In the genomic region with DNA sequence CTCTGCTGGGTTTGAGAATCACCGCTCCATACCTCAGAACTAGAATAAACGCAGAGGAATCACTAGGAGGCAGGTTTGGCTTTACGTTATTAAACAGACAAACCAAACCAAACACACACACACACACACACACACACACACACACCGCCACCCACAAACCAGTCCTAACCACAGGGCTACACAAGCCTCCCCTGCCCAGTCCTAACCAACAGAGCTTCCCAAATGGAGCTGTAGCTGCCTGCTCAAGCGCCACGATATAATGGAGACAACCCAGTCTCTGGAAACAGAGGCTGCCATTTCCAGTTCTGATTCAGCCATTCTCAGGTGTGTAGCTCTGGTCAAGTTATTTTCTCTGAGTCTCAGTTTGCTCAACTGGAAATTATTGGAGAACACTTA, we compare ENCODE assay signal across 28 cellular contexts.
"Had no signal": no experiment of that assay in that cellular context is flagged by ENCODE, and none has a peak within 500 bp of the region (broad histone marks: within the 10 kb centered on the region; RNA-seq: fewer than 3 reads in every experiment).

No MANE protein-coding gene starts in this region.

- H3K36me3 ChIP-seq: breast epithelium, Peyer's patch, SJCRH30 had no signal

- H3K27ac Mint-ChIP-seq: activated CD8-positive, alpha-beta T cell treated with anti-CD3 and anti-CD28 coated beads, Interleukin-2, amount 10 ng/mL, durations not matched to agents 7 days and 5 days; activated naive CD4-positive, alpha-beta T cell treated with anti-CD3 and anti-CD28 coated beads, Interleukin-2, amount 50 U/mL, for 24 hours; activated T-helper 1 cell treated with anti-CD3 and anti-CD28 coated beads, Interleukin-12 subunit alpha, Interleukin-12 subunit beta, Interleukin-2, Interleukin-4 antibody, amounts not matched to agents 30 ng/mL and 10 ng/mL and 1 ng/mL, durations not matched to agents 14 hours and 24 hours and 36 hours; T-helper 1 cell treated with Interleukin-12 subunit alpha and Interleukin-12 subunit beta and Interleukin-4 antibody, amounts not matched to agents 30 μg/mL and 1 μg/mL, for 36 hours; WTC11 had no signal

- H3K9me3 Mint-ChIP-seq: activated naive CD4-positive, alpha-beta T cell treated with anti-CD3 and anti-CD28 coated beads, Interleukin-2, amount 50 U/mL, for 24 hours; activated T-helper 1 cell treated with anti-CD3 and anti-CD28 coated beads, Interleukin-12 subunit alpha, Interleukin-12 subunit beta, Interleukin-2, Interleukin-4 antibody, amounts not matched to agents 30 ng/mL and 10 ng/mL and 1 ng/mL, durations not matched to agents 14 hours and 24 hours and 36 hours; T-helper 1 cell treated with Interleukin-12 subunit alpha and Interleukin-12 subunit beta and Interleukin-4 antibody, amounts not matched to agents 30 μg/mL and 1 μg/mL, for 36 hours had no signal

- H3K36me3 Mint-ChIP-seq: WTC11 had no signal

- DNase-seq: activated CD4-positive, alpha-beta T cell treated with anti-CD3 and anti-CD28 coated beads for 48 hours; activated CD4-positive, alpha-beta T cell treated with anti-CD3 and anti-CD28 coated beads, Interleukin-2, amount 50 U/mL, for 4 hours; activated CD4-positive, CD25-positive, alpha-beta regulatory T cell treated with anti-CD3 and anti-CD28 coated beads, Interleukin-2, amount 50 U/mL, for 72 hours; activated CD8-positive, alpha-beta memory T cell treated with anti-CD3 and anti-CD28 coated beads, Interleukin-2, amount 50 U/mL, for 48 hours; activated CD8-positive, alpha-beta T cell treated with anti-CD3 and anti-CD28 coated beads, Interleukin-2, amount 10 ng/mL, durations not matched to agents 7 days and 5 days; activated effector memory CD4-positive, alpha-beta T cell treated with Interleukin-2 at 50 U/mL for 16 hours; activated naive CD4-positive, alpha-beta T cell; activated T-cell treated with anti-CD3 and anti-CD28 coated beads, Interleukin-2, amount 50 U/mL, for 1 hour; aorta; caudate nucleus; KBM-7; NCI-H1092; NCI-H1417 treated with DMSO at 0.1 percent for 48 hours; NCI-H1694; NCI-H2029; NCI-H2107; NCI-H345; NCI-H510A; NCI-H526 treated with DMSO at 0.1 percent for 48 hours; Peyer's patch; Right ventricle myocardium superior had no signal

- H3K4me1 Mint-ChIP-seq: activated naive CD4-positive, alpha-beta T cell treated with anti-CD3 and anti-CD28 coated beads, Interleukin-2, amount 50 U/mL, for 24 hours had no signal

- H3K27me3 ChIP-seq: breast epithelium, Peyer's patch, SJCRH30 had no signal

- H3K27ac ChIP-seq: breast epithelium, Peyer's patch, RWPE1 had no signal

- H3K4me3 ChIP-seq: breast epithelium, Peyer's patch, SJCRH30 had no signal

- H3K27me3 Mint-ChIP-seq: activated naive CD4-positive, alpha-beta T cell treated with anti-CD3 and anti-CD28 coated beads, Interleukin-2, amount 50 U/mL, for 24 hours had no signal

- H3K4me1 ChIP-seq: breast epithelium had no signal

- H3K4me3 Mint-ChIP-seq: activated CD8-positive, alpha-beta T cell treated with anti-CD3 and anti-CD28 coated beads, Interleukin-2, amount 10 ng/mL, durations not matched to agents 7 days and 5 days; activated naive CD4-positive, alpha-beta T cell treated with anti-CD3 and anti-CD28 coated beads, Interleukin-2, amount 50 U/mL, for 24 hours; activated T-helper 1 cell treated with anti-CD3 and anti-CD28 coated beads, Interleukin-12 subunit alpha, Interleukin-12 subunit beta, Interleukin-2, Interleukin-4 antibody, amounts not matched to agents 30 ng/mL and 10 ng/mL and 1 ng/mL, durations not matched to agents 14 hours and 24 hours and 36 hours; T-helper 1 cell treated with Interleukin-12 subunit alpha and Interleukin-12 subunit beta and Interleukin-4 antibody, amounts not matched to agents 30 μg/mL and 1 μg/mL, for 36 hours; WTC11 had no signal

- H3K9me3 ChIP-seq: breast epithelium, Peyer's patch, SJCRH30 had no signal

- ATAC-seq: activated CD8-positive, alpha-beta T cell treated with anti-CD3 and anti-CD28 coated beads, Interleukin-2, amount 10 ng/mL, durations not matched to agents 7 days and 5 days; WTC11 had no signal
